ENCODE assay signal across 21 cellular contexts in genomic region chr4:46249106-46249505, GRCh38.
DNase-seq lines count a peak whose midpoint lies in the region; ATAC-seq and TF ChIP-seq lines count a peak whose summit lies in the region.
"Had no signal": no experiment of that assay in that cellular context is flagged by ENCODE, and none has a peak within 500 bp of the region (broad histone marks: within the 10 kb centered on the region; RNA-seq: fewer than 3 reads in every experiment).

No MANE protein-coding gene starts in this region.

- no peak for TF ChIP-seq CTCF in A673 (conservative IDR thresholded peaks at IDR 0.05; ENCODE audit: low read depth, low read length)
- no peak for TF ChIP-seq CTCF in adrenal gland (IDR thresholded peaks at IDR 0.05)

- 73 to 80% (median 77%) methylated on average over 2 of the region's 2 CpGs for WGBS in adrenal gland, 4 donors

- CTCF ChIA-PET in A673 (lab: Charles Lee) = interaction anchor here (0.6 to 1.0 kb wide), 2 partner anchors 25 to 399 kb away, joined by 3 read pairs; no protein-coding TSS in a partner anchor

- H3K4me1 ChIP-seq in A673 (ENCODE audit: insufficient read depth, low read length, poor library complexity, severe bottlenecking) = peaks cover 26% of the 10 kb centered on the region
- H3K4me1 ChIP-seq in SJCRH30 = peaks cover 14% of the 10 kb centered on the region; the same call in 1 of the 2 replicates
- H3K4me1 ChIP-seq in adrenal gland (replicated peaks in 1 of 2) = no peaks in the 10 kb centered on the region
- H3K4me1 ChIP-seq: BE2C; BLaER1 treated with 17β-estradiol and CSF1 and Interleukin-3, amounts not matched to agents 10 nM and 100 nM; HAP-1 had no signal

- peak overlapping the region; percentile 60 for H3K27ac ChIP-seq in A673 (ENCODE audit: low read depth, low read length, poor library complexity, severe bottlenecking)
- peak overlapping the region; percentile 60 for H3K27ac ChIP-seq in SJCRH30
- H3K27ac ChIP-seq in adrenal gland = no peak overlapping the region
- H3K27ac ChIP-seq: 22Rv1; BLaER1 treated with 17β-estradiol and CSF1 and Interleukin-3, amounts not matched to agents 10 nM and 100 nM had no signal

- POLR2A ChIA-PET in A673 (lab: Charles Lee; ENCODE audit: low non-redundant PET) = no interaction called here

- H3K4me3 ChIP-seq in A673 (ENCODE audit: low read depth, low read length, poor library complexity, severe bottlenecking) (peak overlapping the region; percentile 18), SJCRH30 (no peak overlapping the region), adrenal gland (no peak overlapping the region)
- H3K4me3 ChIP-seq: BLaER1 treated with 17β-estradiol and CSF1 and Interleukin-3, amounts not matched to agents 10 nM and 100 nM; GM12878; HAP-1 had no signal

- DNase-seq in A673 (ENCODE audit: low spot score) (peak; percentile 95), SJCRH30 (no peak), renal cortical epithelial cell (ENCODE audit: low read depth) (peak; percentile 1), adrenal gland (no peak)
- DNase-seq: ACHN; AML-193; BE2C; CD4-positive, alpha-beta T cell; CD8-positive, alpha-beta memory T cell; DMS 273 treated with DMSO at 0.1 percent for 48 hours; DMS79; EL; GDM1; GOT3; HFFc6 had no signal

- H3K9me3 ChIP-seq in A673 (ENCODE audit: low read depth, low read length, poor library complexity, severe bottlenecking) = no peaks in the 10 kb centered on the region
- no peaks in the 10 kb centered on the region for H3K9me3 ChIP-seq in SJCRH30 (replicated peaks)
- no peaks in the 10 kb centered on the region for H3K9me3 ChIP-seq in adrenal gland (replicated peaks in 1 of 3)
- H3K9me3 ChIP-seq: BE2C; BLaER1 treated with 17β-estradiol and CSF1 and Interleukin-3, amounts not matched to agents 10 nM and 100 nM; HAP-1 had no signal

- H3K27me3 ChIP-seq in A673 (replicated peaks; ENCODE audit: insufficient read depth, low read depth, low read length, poor library complexity) (no peaks in the 10 kb centered on the region), SJCRH30 (no peaks in the 10 kb centered on the region), adrenal gland (no peaks in the 10 kb centered on the region)
- H3K27me3 ChIP-seq: BE2C; BLaER1 treated with 17β-estradiol and CSF1 and Interleukin-3, amounts not matched to agents 10 nM and 100 nM had no signal

- ATAC-seq in HG02970 (IDR thresholded peaks at IDR 0.05; ENCODE audit: low FRiP score, unreplicated experiment) = no peak
- no peak for ATAC-seq in GM18870 (IDR thresholded peaks at IDR 0.05; ENCODE audit: unreplicated experiment)
- ATAC-seq: GM12878 had no signal

- no TSS peak for BruUV-seq in A673 (replicated peaks; lab: Mats Ljungman, UMichigan)

- no peak for TF ChIP-seq POLR2A in adrenal gland (IDR thresholded peaks at IDR 0.05)

- intact Hi-C loops in A673 (cut with micrococcal nuclease; ENCODE audit: unreplicated experiment) (no loop called here), adrenal gland (cut with DNase I) (no loop called here)

- no peaks in the 10 kb centered on the region for H3K36me3 ChIP-seq in A673 (ENCODE audit: insufficient read depth, low read length, poor library complexity, severe bottlenecking)
- H3K36me3 ChIP-seq in SJCRH30 = no peaks in the 10 kb centered on the region
- no peaks in the 10 kb centered on the region for H3K36me3 ChIP-seq in adrenal gland (replicated peaks in 1 of 2)
- H3K36me3 ChIP-seq: BE2C; BLaER1 treated with 17β-estradiol and CSF1 and Interleukin-3, amounts not matched to agents 10 nM and 100 nM; HAP-1 had no signal

Comparison
In these comparisons a context has a peak if more than half of its experiments do, and no peak if none do; other contexts are left out.
1. DNase-seq: peak in A673 (single experiment) and renal cortical epithelial cell (single experiment); none in SJCRH30 (0 of 2) and adrenal gland (0 of 7).
2. H3K27ac ChIP-seq: peak in A673 (single experiment) and SJCRH30 (single experiment); none in adrenal gland (0 of 5).